In genomic region chr22:21054714-21055563, GRCh38 we compare ENCODE assay signal across 28 cellular contexts. TPM values are rescaled to one million over a fixed set of nuclear protein-coding genes. Genes with fewer than 3 reads are reported as not detected.
"Had no signal": no experiment of that assay in that cellular context is flagged by ENCODE, and none has a peak within 500 bp of the region (broad histone marks: within the 10 kb centered on the region; RNA-seq: fewer than 3 reads in every experiment).

No MANE protein-coding gene starts in this region.

- H3K4me3 ChIP-seq: adrenal gland, breast epithelium, esophagus squamous epithelium, mucosa of descending colon, ovary, psoas muscle, skin epidermis, suprapubic skin, transverse colon had no signal

- H3K4me1 ChIP-seq: adrenal gland, breast epithelium, esophagus squamous epithelium, psoas muscle, suprapubic skin, transverse colon had no signal

- H3K9me3 Mint-ChIP-seq: activated CD4-positive, alpha-beta memory T cell treated with anti-CD3 and anti-CD28 coated beads, Interleukin-2, amount 10 ng/mL, durations not matched to agents 7 days and 5 days; activated naive CD4-positive, alpha-beta T cell treated with anti-CD3 and anti-CD28 coated beads for 36 hours; activated T-cell treated with anti-CD3 and anti-CD28 coated beads, Interleukin-2, amount 50 U/mL, for 24 hours; activated T-helper 2 cell treated with anti-CD3 and anti-CD28 coated beads, Interferon-gamma antibody, Interleukin-2, Interleukin-4, amounts not matched to agents 10 μg/mL and 5 μg/mL and 100 μg/mL, durations not matched to agents 14 hours and 24 hours and 36 hours; naive B cell; stimulated activated naive CD8-positive, alpha-beta T cell treated with anti-CD3 and anti-CD28 coated beads, Interleukin-15, amount 100 ng/mL, for 72 hours; T-cell had no signal

- ATAC-seq: left ventricle myocardium superior, mucosa of descending colon, psoas muscle, right cardiac atrium had no signal

- DNase-seq: activated CD4-positive, alpha-beta memory T cell treated with anti-CD3 and anti-CD28 coated beads, Interleukin-2, amount 10 ng/mL, durations not matched to agents 7 days and 5 days; activated CD4-positive, alpha-beta T cell treated with anti-CD3 and anti-CD28 coated beads for 48 hours; activated CD4-positive, CD25-positive, alpha-beta regulatory T cell; activated naive CD4-positive, alpha-beta T cell treated with anti-CD3 and anti-CD28 coated beads for 36 hours; activated T-cell treated with anti-CD3 and anti-CD28 coated beads, Interleukin-2, amount 50 U/mL, for 24 hours; adrenal gland; cerebellar nuclear complex; cortex of kidney; effector CD4-positive, alpha-beta T cell; esophagus squamous epithelium; hypothalamus; kidney glomerular epithelial cell; left ventricle myocardium superior; mucosa of descending colon; naive B cell; ovary; psoas muscle; right cardiac atrium; stimulated activated CD4-positive, alpha-beta T cell treated with anti-CD3 and anti-CD28 coated beads, Interleukin-2, amount 100 ng/mL, for 48 hours; stimulated activated naive CD8-positive, alpha-beta T cell treated with anti-CD3 and anti-CD28 coated beads, Interleukin-15, amount 100 ng/mL, for 72 hours; T-cell; T-helper 9 cell; transverse colon had no signal

- H3K9me3 ChIP-seq: adrenal gland, breast epithelium, esophagus squamous epithelium, mucosa of descending colon, ovary, psoas muscle, suprapubic skin, transverse colon had no signal

- H3K27me3 ChIP-seq: adrenal gland, breast epithelium, ovary had no signal

- H3K36me3 ChIP-seq: adrenal gland, breast epithelium, esophagus squamous epithelium, ovary, suprapubic skin, transverse colon had no signal

- H3K27ac Mint-ChIP-seq: activated CD4-positive, alpha-beta memory T cell treated with anti-CD3 and anti-CD28 coated beads, Interleukin-2, amount 10 ng/mL, durations not matched to agents 7 days and 5 days; activated naive CD4-positive, alpha-beta T cell treated with anti-CD3 and anti-CD28 coated beads for 36 hours; activated T-cell treated with anti-CD3 and anti-CD28 coated beads, Interleukin-2, amount 50 U/mL, for 24 hours; activated T-helper 2 cell treated with anti-CD3 and anti-CD28 coated beads, Interferon-gamma antibody, Interleukin-2, Interleukin-4, amounts not matched to agents 10 μg/mL and 5 μg/mL and 100 μg/mL, durations not matched to agents 14 hours and 24 hours and 36 hours; T-cell had no signal

- H3K4me3 Mint-ChIP-seq: activated CD4-positive, alpha-beta memory T cell treated with anti-CD3 and anti-CD28 coated beads, Interleukin-2, amount 10 ng/mL, durations not matched to agents 7 days and 5 days; activated T-cell treated with anti-CD3 and anti-CD28 coated beads, Interleukin-2, amount 50 U/mL, for 24 hours had no signal

- H3K27ac ChIP-seq: adrenal gland, breast epithelium, esophagus squamous epithelium, ovary, psoas muscle, skin epidermis, suprapubic skin, transverse colon had no signal

- H3K36me3 Mint-ChIP-seq: naive B cell, T-cell had no signal

- FAIRE-seq: astrocyte had no signal

RNA-seq across cellular contexts. Expression of gene LRRC74B, which starts 9.2 kb away (rescaled TPM):
- total RNA-seq: activated CD4-positive, alpha-beta memory T cell treated with anti-CD3 and anti-CD28 coated beads, Interleukin-2, amount 10 ng/mL, durations not matched to agents 7 days and 5 days; activated naive CD4-positive, alpha-beta T cell treated with anti-CD3 and anti-CD28 coated beads for 36 hours; activated T-helper 2 cell treated with anti-CD3 and anti-CD28 coated beads, Interferon-gamma antibody, Interleukin-2, Interleukin-4, amounts not matched to agents 10 μg/mL and 5 μg/mL and 100 μg/mL, durations not matched to agents 14 hours and 24 hours and 36 hours; astrocyte; breast epithelium; left ventricle myocardium superior; right cardiac atrium; suprapubic skin; transverse colon had no signal
- polyA plus RNA-seq: right cardiac atrium had no signal

RNA-seq across cellular contexts. Expression of gene SLC7A4, which starts 22.6 kb away (rescaled TPM):
- total RNA-seq: activated CD4-positive, alpha-beta memory T cell treated with anti-CD3 and anti-CD28 coated beads, Interleukin-2, amount 10 ng/mL, durations not matched to agents 7 days and 5 days; activated naive CD4-positive, alpha-beta T cell treated with anti-CD3 and anti-CD28 coated beads for 36 hours had no signal
